27 cellular contexts compared by ENCODE assay signal in genomic region chr10:69847883-69848282, GRCh38. TPM values are rescaled to one million over a fixed set of nuclear protein-coding genes. Genes with fewer than 3 reads are reported as not detected.
DNase-seq lines count a peak whose midpoint lies in the region; ATAC-seq and TF ChIP-seq lines count a peak whose summit lies in the region.
"Had no signal": no experiment of that assay in that cellular context is flagged by ENCODE, and none has a peak within 500 bp of the region (broad histone marks: within the 10 kb centered on the region; RNA-seq: fewer than 3 reads in every experiment).

No MANE protein-coding gene starts in this region.

- H3K9me3 ChIP-seq in BLaER1 (no peaks in the 10 kb centered on the region), HUES6 (ENCODE audit: control insufficient read depth, insufficient read depth, low read depth, low read length) (no peaks in the 10 kb centered on the region), breast epithelium (no peaks in the 10 kb centered on the region)
- H3K9me3 ChIP-seq: prostate gland, uterus had no signal

- CTCF ChIA-PET in WTC11 (lab: Charles Lee), result interaction anchor here (0.6 to 1.4 kb wide), 4 partner anchors 13 to 47 kb away, joined by 3 to 5 read pairs (median 4); no protein-coding TSS in a partner anchor

- H3K27me3 Mint-ChIP-seq in nephron progenitor cell (ENCODE audit: low read depth, poor library complexity) (peaks cover 29% of the 10 kb centered on the region), WTC11 (ENCODE audit: low read depth) (peaks cover 6% of the 10 kb centered on the region)

- H3K27me3 ChIP-seq in BLaER1 (no peaks in the 10 kb centered on the region), HUES6 (ENCODE audit: control insufficient read depth, insufficient read depth, low read length) (no peaks in the 10 kb centered on the region), breast epithelium (no peaks in the 10 kb centered on the region)
- H3K27me3 ChIP-seq: uterus had no signal

- H3K27ac ChIP-seq in BLaER1 (peak overlapping the region; percentile 25), HUES6 (ENCODE audit: low read depth, low read length) (no peak overlapping the region; the same call in 1 of the 2 replicates), breast epithelium (no peak overlapping the region)
- H3K27ac ChIP-seq: epithelial cell of prostate, prostate gland, uterus had no signal

- H3K9me3 Mint-ChIP-seq in nephron progenitor cell (no peaks in the 10 kb centered on the region), WTC11 (no peaks in the 10 kb centered on the region)
- H3K9me3 Mint-ChIP-seq: activated naive CD4-positive, alpha-beta T cell treated with anti-CD3 and anti-CD28 coated beads, Interleukin-2, amount 10 ng/mL, durations not matched to agents 7 days and 5 days; activated T-cell treated with anti-CD3 and anti-CD28 coated beads, Interleukin-2, amount 50 U/mL, for 72 hours; CD4-positive, CD25-positive, alpha-beta regulatory T cell; memory B cell; natural killer cell treated with Interleukin-12 subunit alpha and Interleukin-12 subunit beta and Interleukin-15 and Interleukin-18, amount 100 ng/mL, for 72 hours; stimulated activated memory B cell treated with anti-CD40 and anti-IgM and Interleukin-4, amounts not matched to agents 10 μg/mL and 1 μg/mL and 100 μg/mL, for 72 hours had no signal

- H3K27ac Mint-ChIP-seq in nephron progenitor cell (peak overlapping the region; percentile 31), WTC11 (no peak overlapping the region)
- H3K27ac Mint-ChIP-seq: activated naive CD4-positive, alpha-beta T cell treated with anti-CD3 and anti-CD28 coated beads, Interleukin-2, amount 10 ng/mL, durations not matched to agents 7 days and 5 days; activated T-cell treated with anti-CD3 and anti-CD28 coated beads, Interleukin-2, amount 50 U/mL, for 72 hours; memory B cell; natural killer cell treated with Interleukin-12 subunit alpha and Interleukin-12 subunit beta and Interleukin-15 and Interleukin-18, amount 100 ng/mL, for 72 hours; stimulated activated memory B cell treated with anti-CD40 and anti-IgM and Interleukin-4, amounts not matched to agents 10 μg/mL and 1 μg/mL and 100 μg/mL, for 72 hours had no signal

- TF ChIP-seq POLR2A in breast epithelium (IDR thresholded peaks at IDR 0.05), result no peak

- H3K9ac ChIP-seq in BLaER1 (no peak overlapping the region), HUES6 (ENCODE audit: low read length) (peak overlapping the region; percentile 9)

- intact Hi-C loops in breast epithelium (cut with DNase I; ENCODE audit: low total_unique reads), result no loop called here

- H4K20me1 ChIP-seq in BLaER1, result no peaks in the 10 kb centered on the region

- H3K4me3 Mint-ChIP-seq in nephron progenitor cell (peak overlapping the region; percentile 63), WTC11 (no peak overlapping the region)
- H3K4me3 Mint-ChIP-seq: activated naive CD4-positive, alpha-beta T cell treated with anti-CD3 and anti-CD28 coated beads, Interleukin-2, amount 10 ng/mL, durations not matched to agents 7 days and 5 days; activated T-cell treated with anti-CD3 and anti-CD28 coated beads, Interleukin-2, amount 50 U/mL, for 72 hours; CD4-positive, CD25-positive, alpha-beta regulatory T cell; memory B cell; natural killer cell treated with Interleukin-12 subunit alpha and Interleukin-12 subunit beta and Interleukin-15 and Interleukin-18, amount 100 ng/mL, for 72 hours; stimulated activated memory B cell treated with anti-CD40 and anti-IgM and Interleukin-4, amounts not matched to agents 10 μg/mL and 1 μg/mL and 100 μg/mL, for 72 hours had no signal

- H3K4me1 ChIP-seq in BLaER1, result peaks cover 47% of the 10 kb centered on the region
- H3K4me1 ChIP-seq in HUES6 (ENCODE audit: control insufficient read depth, insufficient read depth, low read length), result peaks cover 80% of the 10 kb centered on the region
- peaks cover 0 to 4% of the 10 kb centered on the region in 2 donors for H3K4me1 ChIP-seq in breast epithelium
- H3K4me1 ChIP-seq: uterus had no signal

- H3K4me1 Mint-ChIP-seq in nephron progenitor cell, result peaks cover 91% of the 10 kb centered on the region
- H3K4me1 Mint-ChIP-seq in WTC11, result peaks cover 82% of the 10 kb centered on the region
- H3K4me1 Mint-ChIP-seq: activated naive CD4-positive, alpha-beta T cell treated with anti-CD3 and anti-CD28 coated beads, Interleukin-2, amount 10 ng/mL, durations not matched to agents 7 days and 5 days; CD4-positive, CD25-positive, alpha-beta regulatory T cell; memory B cell had no signal

- H3K4me3 ChIP-seq in BLaER1 (no peak overlapping the region), HUES6 (ENCODE audit: low read depth, low read length) (no peak overlapping the region), fibroblast of mammary gland (ENCODE audit: control insufficient read depth, low read depth, low read length) (no peak overlapping the region), breast epithelium (no peak overlapping the region)
- H3K4me3 ChIP-seq: prostate gland, uterus had no signal

- no peak for ATAC-seq in WTC11
- ATAC-seq: activated T-cell treated with anti-CD3 and anti-CD28 coated beads, Interleukin-2, amount 50 U/mL, for 72 hours; natural killer cell treated with Interleukin-12 subunit alpha and Interleukin-12 subunit beta and Interleukin-15 and Interleukin-18, amount 100 ng/mL, for 72 hours; Right ventricle myocardium inferior; stimulated activated memory B cell treated with anti-CD40 and anti-IgM and Interleukin-4, amounts not matched to agents 10 μg/mL and 1 μg/mL and 100 μg/mL, for 72 hours had no signal

- DNase-seq in fibroblast of mammary gland (ENCODE audit: low read depth) (peak; percentile 22), nephron progenitor cell (no peak), WTC11 (ENCODE audit: low spot score) (no peak), mesenteric fat pad (ENCODE audit: low spot score) (no peak), breast epithelium (ENCODE audit: low spot score in 2 of 2) (no peak), GM19240 (ENCODE audit: insufficient read length, low spot score) (no peak)
- DNase-seq: ACHN; activated CD4-positive, alpha-beta T cell treated with anti-CD3 and anti-CD28 coated beads for 4 hours; activated naive CD4-positive, alpha-beta T cell treated with anti-CD3 and anti-CD28 coated beads, Interleukin-2, amount 10 ng/mL, durations not matched to agents 7 days and 5 days; activated T-cell treated with anti-CD3 and anti-CD28 coated beads, Interleukin-2, amount 50 U/mL, for 72 hours; caudate nucleus; CD4-positive, CD25-positive, alpha-beta regulatory T cell; GF-D8; KBM-7; NCI-H1694; NCI-H2171; NCI-H524 treated with DMSO at 0.1 percent for 48 hours; stimulated activated CD4-positive, alpha-beta T cell treated with anti-CD3 and anti-CD28 coated beads, Interleukin-1b, Interleukin-23, amount 100 ng/mL, for 48 hours; uterus had no signal

- H3K36me3 Mint-ChIP-seq in nephron progenitor cell (ENCODE audit: low read depth), result no peaks in the 10 kb centered on the region
- no peaks in the 10 kb centered on the region for H3K36me3 Mint-ChIP-seq in WTC11
- H3K36me3 Mint-ChIP-seq: activated naive CD4-positive, alpha-beta T cell treated with anti-CD3 and anti-CD28 coated beads, Interleukin-2, amount 10 ng/mL, durations not matched to agents 7 days and 5 days; CD4-positive, CD25-positive, alpha-beta regulatory T cell; memory B cell; natural killer cell treated with Interleukin-12 subunit alpha and Interleukin-12 subunit beta and Interleukin-15 and Interleukin-18, amount 100 ng/mL, for 72 hours; stimulated activated memory B cell treated with anti-CD40 and anti-IgM and Interleukin-4, amounts not matched to agents 10 μg/mL and 1 μg/mL and 100 μg/mL, for 72 hours had no signal

- no peaks in the 10 kb centered on the region for H3K36me3 ChIP-seq in BLaER1
- H3K36me3 ChIP-seq in HUES6 (ENCODE audit: control insufficient read depth, insufficient read depth, low read length), result no peaks in the 10 kb centered on the region
- H3K36me3 ChIP-seq in breast epithelium, result no peaks in the 10 kb centered on the region
- H3K36me3 ChIP-seq: prostate gland, uterus had no signal

- POLR2A ChIA-PET in WTC11 (lab: Charles Lee), result no interaction called here

- TF ChIP-seq CTCF in fibroblast of mammary gland (conservative IDR thresholded peaks at IDR 0.05; ENCODE audit: control insufficient read depth, insufficient read depth, low read depth, low read length) (no peak), nephron progenitor cell (IDR thresholded peaks at IDR 0.05) (no peak), WTC11 (IDR thresholded peaks at IDR 0.05) (no peak), breast epithelium (IDR thresholded peaks at IDR 0.05) (no peak)

- H3K4me2 ChIP-seq in BLaER1, result peak overlapping the region; percentile 87

TF ChIP-seq in WTC11, 78 proteins besides CTCF, POLR2A, EP300 and RAD21:
- TF ChIP-seq ZNF219 (CRISPR knock-in tag; IDR thresholded peaks at IDR 0.05; ENCODE audit: borderline replicate concordance), result no peak
- TF ChIP-seq, protein P1, sequence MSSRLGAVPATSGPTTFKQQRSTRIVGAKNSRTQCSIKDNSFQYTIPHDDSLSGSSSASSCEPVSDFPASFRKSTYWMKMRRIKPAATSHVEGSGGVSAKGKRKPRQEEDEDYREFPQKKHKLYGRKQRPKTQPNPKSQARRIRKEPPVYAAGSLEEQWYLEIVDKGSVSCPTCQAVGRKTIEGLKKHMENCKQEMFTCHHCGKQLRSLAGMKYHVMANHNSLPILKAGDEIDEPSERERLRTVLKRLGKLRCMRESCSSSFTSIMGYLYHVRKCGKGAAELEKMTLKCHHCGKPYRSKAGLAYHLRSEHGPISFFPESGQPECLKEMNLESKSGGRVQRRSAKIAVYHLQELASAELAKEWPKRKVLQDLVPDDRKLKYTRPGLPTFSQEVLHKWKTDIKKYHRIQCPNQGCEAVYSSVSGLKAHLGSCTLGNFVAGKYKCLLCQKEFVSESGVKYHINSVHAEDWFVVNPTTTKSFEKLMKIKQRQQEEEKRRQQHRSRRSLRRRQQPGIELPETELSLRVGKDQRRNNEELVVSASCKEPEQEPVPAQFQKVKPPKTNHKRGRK (CRISPR knock-in tag; IDR thresholded peaks at IDR 0.05; ENCODE audit: borderline replicate concordance), result no peak

RNA-seq across cellular contexts. Expression of gene COL13A1, which starts 46.2 kb away (rescaled TPM):
- total RNA-seq in WTC11 (2021) (3.5 to 7.1 TPM (median 4.2 TPM) in 3 replicates), mesenteric fat pad (not detected), breast epithelium (under 1 TPM; 0.66 to 0.80 (median 0.73) TPM)
- total RNA-seq: activated T-cell treated with anti-CD3 and anti-CD28 coated beads, Interleukin-2, amount 50 U/mL, for 72 hours; CD4-positive, CD25-positive, alpha-beta regulatory T cell; natural killer cell treated with Interleukin-12 subunit alpha and Interleukin-12 subunit beta and Interleukin-15 and Interleukin-18, amount 100 ng/mL, for 72 hours had no signal
